Comparison of ENCODE assay signal across 24 cellular contexts in genomic region chr7:43664681-43665080, GRCh38.
A peak's percentile ranks its signal among the peaks of the same experiment; 100 is the strongest.
DNase-seq lines count a peak whose midpoint lies in the region; ATAC-seq, FAIRE-seq and TF ChIP-seq lines count a peak whose summit lies in the region.
"Had no signal": no experiment of that assay in that cellular context is flagged by ENCODE, and none has a peak within 500 bp of the region (broad histone marks: within the 10 kb centered on the region; RNA-seq: fewer than 3 reads in every experiment).

No MANE protein-coding gene starts in this region.

- no peak overlapping the region for H3K4ac ChIP-seq in neuronal stem cell (ENCODE audit: low read length)

- no peak overlapping the region for H3K23ac ChIP-seq in neuronal stem cell (ENCODE audit: low read depth, low read length, poor library complexity)

- H3K4me2 ChIP-seq in neuronal stem cell (ENCODE audit: insufficient read depth, low read length, poor library complexity, severe bottlenecking): no peak overlapping the region

- H2BK12ac ChIP-seq in neuronal stem cell (ENCODE audit: low read length): no peak overlapping the region

- no peak overlapping the region for H2AK5ac ChIP-seq in neuronal stem cell (ENCODE audit: low read depth, low read length)

- H3K36me3 ChIP-seq in neuronal stem cell (replicated peaks in 1 of 2; ENCODE audit: control insufficient read depth in 2 of 2, insufficient read depth in 2 of 2, low read length in 2 of 2): peaks cover 3 to 24% of the 10 kb centered on the region in 2 donors
- H3K36me3 ChIP-seq: tibial nerve had no signal

- CTCF ChIA-PET in activated CD8-positive, alpha-beta T cell treated with anti-CD3 and anti-CD28 coated beads for 36 hours (lab: Charles Lee): interaction anchor here (0.9 to 3.8 kb wide), 3 partner anchors 20 to 82 kb away, joined by 3 to 18 read pairs (median 4); partner anchors contain the start of gene STK17A
- CTCF ChIA-PET in activated CD8-positive, alpha-beta T cell treated with anti-CD3 and anti-CD28 coated beads, Interleukin-2, amount 10 ng/mL, durations not matched to agents 7 days and 5 days (lab: Charles Lee): interaction anchor here (1.0 to 1.4 kb wide), 3 partner anchors 25 to 82 kb away, joined by 3 to 5 read pairs (median 3); partner anchors contain the start of gene STK17A

- peaks cover 3% of the 10 kb centered on the region for H3K79me1 ChIP-seq in neuronal stem cell (ENCODE audit: low read depth, low read length)

- FAIRE-seq in GM18507 (lab: Jason Lieb, UNC): peak; percentile 9
- FAIRE-seq: bronchial epithelial cell had no signal

- H3K9me3 ChIP-seq in neuronal stem cell (replicated peaks in 1 of 2; ENCODE audit: control insufficient read depth in 2 of 2, insufficient read depth in 1 of 2, low read depth in 1 of 2, low read length in 2 of 2): peaks cover 2 to 28% of the 10 kb centered on the region in 2 donors
- H3K9me3 ChIP-seq: tibial nerve had no signal

- H3K4me1 ChIP-seq in neuronal stem cell (ENCODE audit: control insufficient read depth in 2 of 2, insufficient read depth in 1 of 2, low read depth in 1 of 2, low read length in 2 of 2): no peaks in the 10 kb centered on the region

- no CpG with 5 or more reads among the region's 1 CpG for WGBS in neuronal stem cell (ENCODE audit: extremely low coverage in 2 of 2, insufficient read length in 2 of 2, insufficient replicate concordance in 1 of 2), 2 donors

- peaks cover 64% of the 10 kb centered on the region for H3K36me3 Mint-ChIP-seq in activated CD8-positive, alpha-beta T cell treated with anti-CD3 and anti-CD28 coated beads for 36 hours (ENCODE audit: low read depth)
- H3K36me3 Mint-ChIP-seq in activated CD8-positive, alpha-beta T cell treated with anti-CD3 and anti-CD28 coated beads, Interleukin-2, amount 10 ng/mL, durations not matched to agents 7 days and 5 days (ENCODE audit: low read depth): peaks cover 61% of the 10 kb centered on the region
- H3K36me3 Mint-ChIP-seq in activated T-helper 1 cell treated with anti-CD3 and anti-CD28 coated beads, Interleukin-12 subunit alpha, Interleukin-12 subunit beta, Interleukin-2, Interleukin-4 antibody, amounts not matched to agents 30 ng/mL and 10 ng/mL and 1 ng/mL, durations not matched to agents 14 hours and 24 hours and 36 hours (ENCODE audit: low read depth): peaks cover 42% of the 10 kb centered on the region
- H3K36me3 Mint-ChIP-seq in naive B cell: peaks cover 38 to 46% of the 10 kb centered on the region in 2 donors

- peak overlapping the region; percentile 48 for H3K27ac Mint-ChIP-seq in activated CD8-positive, alpha-beta T cell treated with anti-CD3 and anti-CD28 coated beads for 36 hours
- H3K27ac Mint-ChIP-seq in activated CD8-positive, alpha-beta T cell treated with anti-CD3 and anti-CD28 coated beads, Interleukin-2, amount 10 ng/mL, durations not matched to agents 7 days and 5 days: no peak overlapping the region
- peak overlapping the region; percentile 44 for H3K27ac Mint-ChIP-seq in activated T-helper 1 cell treated with anti-CD3 and anti-CD28 coated beads, Interleukin-12 subunit alpha, Interleukin-12 subunit beta, Interleukin-2, Interleukin-4 antibody, amounts not matched to agents 30 ng/mL and 10 ng/mL and 1 ng/mL, durations not matched to agents 14 hours and 24 hours and 36 hours
- peak overlapping the region in 4 of 6 donors; percentile 53 to 94 (median 66) for H3K27ac Mint-ChIP-seq in naive B cell
- H3K27ac Mint-ChIP-seq: T-helper 1 cell treated with Interleukin-12 subunit alpha and Interleukin-12 subunit beta and Interleukin-4 antibody, amounts not matched to agents 30 μg/mL and 1 μg/mL, for 36 hours had no signal

- H2BK15ac ChIP-seq in neuronal stem cell (ENCODE audit: low read length): no peak overlapping the region

- H3K4me3 Mint-ChIP-seq in activated CD8-positive, alpha-beta T cell treated with anti-CD3 and anti-CD28 coated beads for 36 hours: no peak overlapping the region
- H3K4me3 Mint-ChIP-seq in activated CD8-positive, alpha-beta T cell treated with anti-CD3 and anti-CD28 coated beads, Interleukin-2, amount 10 ng/mL, durations not matched to agents 7 days and 5 days: no peak overlapping the region
- H3K4me3 Mint-ChIP-seq in activated T-helper 1 cell treated with anti-CD3 and anti-CD28 coated beads, Interleukin-12 subunit alpha, Interleukin-12 subunit beta, Interleukin-2, Interleukin-4 antibody, amounts not matched to agents 30 ng/mL and 10 ng/mL and 1 ng/mL, durations not matched to agents 14 hours and 24 hours and 36 hours: no peak overlapping the region
- H3K4me3 Mint-ChIP-seq in naive B cell: peak overlapping the region in 1 of 8 donors; percentile 16
- H3K4me3 Mint-ChIP-seq: memory B cell; T-helper 1 cell treated with Interleukin-12 subunit alpha and Interleukin-12 subunit beta and Interleukin-4 antibody, amounts not matched to agents 30 μg/mL and 1 μg/mL, for 36 hours had no signal

- H2AFZ ChIP-seq in neuronal stem cell (ENCODE audit: low read length): no peak overlapping the region

- H2BK120ac ChIP-seq in neuronal stem cell (ENCODE audit: low read depth, low read length): no peak overlapping the region

- H3K9ac ChIP-seq in neuronal stem cell (ENCODE audit: low read depth, low read length, poor library complexity): no peak overlapping the region

- DNase-seq in activated CD8-positive, alpha-beta T cell treated with anti-CD3 and anti-CD28 coated beads for 36 hours: no peak
- no peak for DNase-seq in activated CD8-positive, alpha-beta T cell treated with anti-CD3 and anti-CD28 coated beads, Interleukin-2, amount 10 ng/mL, durations not matched to agents 7 days and 5 days
- DNase-seq in GM18507 (ENCODE audit: extremely low spot score, insufficient read length, low read depth) (no peak), naive B cell (no peak), NCI-H1436 treated with DMSO at 0.1 percent for 48 hours (lab: John Stamatoyannopoulos, UW) (no peak), NCI-H146 (lab: John Stamatoyannopoulos, UW) (no peak), neuronal stem cell (ENCODE audit: low spot score) (no peak)
- no peak for DNase-seq in activated T-helper 1 cell treated with anti-CD3 and anti-CD28 coated beads, Interleukin-12 subunit alpha, Interleukin-12 subunit beta, Interleukin-2, Interleukin-4 antibody, amounts not matched to agents 30 ng/mL and 10 ng/mL and 1 ng/mL, durations not matched to agents 14 hours and 24 hours and 36 hours (ENCODE audit: low spot score)
- DNase-seq: amniotic stem cell; Caco-2; DND-41; heart right ventricle; left cardiac atrium; NCI-H1092; NCI-H2081 treated with DMSO at 0.1 percent for 48 hours; NCI-H446 treated with DMSO at 0.1 percent for 48 hours; SHP77 treated with DMSO at 0.1 percent for 48 hours; spleen; stimulated activated CD4-positive, alpha-beta T cell treated with anti-CD3 and anti-CD28 coated beads, Interleukin-4, amount 100 ng/mL, for 1 hour; stimulated activated naive CD8-positive, alpha-beta T cell treated with anti-CD3 and anti-CD28 coated beads, Interleukin-15, Interleukin-2, amounts not matched to agents 100 U/mL and 50 U/mL, for 24 hours had no signal

- no peaks in the 10 kb centered on the region for H3K27me3 Mint-ChIP-seq in activated CD8-positive, alpha-beta T cell treated with anti-CD3 and anti-CD28 coated beads for 36 hours
- H3K27me3 Mint-ChIP-seq in activated CD8-positive, alpha-beta T cell treated with anti-CD3 and anti-CD28 coated beads, Interleukin-2, amount 10 ng/mL, durations not matched to agents 7 days and 5 days (ENCODE audit: low read depth): no peaks in the 10 kb centered on the region
- no peaks in the 10 kb centered on the region for H3K27me3 Mint-ChIP-seq in activated T-helper 1 cell treated with anti-CD3 and anti-CD28 coated beads, Interleukin-12 subunit alpha, Interleukin-12 subunit beta, Interleukin-2, Interleukin-4 antibody, amounts not matched to agents 30 ng/mL and 10 ng/mL and 1 ng/mL, durations not matched to agents 14 hours and 24 hours and 36 hours (ENCODE audit: insufficient read depth)
- no peaks in the 10 kb centered on the region for H3K27me3 Mint-ChIP-seq in naive B cell
- H3K27me3 Mint-ChIP-seq: memory B cell had no signal

- H4K8ac ChIP-seq in neuronal stem cell (ENCODE audit: low read depth, low read length): no peak overlapping the region

- no peak overlapping the region for H3K14ac ChIP-seq in neuronal stem cell (ENCODE audit: low read length)

- no peak overlapping the region for H2BK5ac ChIP-seq in neuronal stem cell (ENCODE audit: low read length)

- peaks cover 21% of the 10 kb centered on the region for H3K9me3 Mint-ChIP-seq in activated CD8-positive, alpha-beta T cell treated with anti-CD3 and anti-CD28 coated beads for 36 hours
- H3K9me3 Mint-ChIP-seq in activated CD8-positive, alpha-beta T cell treated with anti-CD3 and anti-CD28 coated beads, Interleukin-2, amount 10 ng/mL, durations not matched to agents 7 days and 5 days (ENCODE audit: insufficient read depth): peaks cover 17% of the 10 kb centered on the region
- H3K9me3 Mint-ChIP-seq in activated T-helper 1 cell treated with anti-CD3 and anti-CD28 coated beads, Interleukin-12 subunit alpha, Interleukin-12 subunit beta, Interleukin-2, Interleukin-4 antibody, amounts not matched to agents 30 ng/mL and 10 ng/mL and 1 ng/mL, durations not matched to agents 14 hours and 24 hours and 36 hours: peaks cover 19% of the 10 kb centered on the region
- H3K9me3 Mint-ChIP-seq in naive B cell: peaks cover 3 to 41% (median 24%) of the 10 kb centered on the region in 7 donors

- peaks cover 65% of the 10 kb centered on the region for H3K4me1 Mint-ChIP-seq in activated CD8-positive, alpha-beta T cell treated with anti-CD3 and anti-CD28 coated beads for 36 hours (ENCODE audit: low read depth)
- H3K4me1 Mint-ChIP-seq in activated CD8-positive, alpha-beta T cell treated with anti-CD3 and anti-CD28 coated beads, Interleukin-2, amount 10 ng/mL, durations not matched to agents 7 days and 5 days (ENCODE audit: low read depth): peaks cover 41% of the 10 kb centered on the region
- peaks cover 50% of the 10 kb centered on the region for H3K4me1 Mint-ChIP-seq in activated T-helper 1 cell treated with anti-CD3 and anti-CD28 coated beads, Interleukin-12 subunit alpha, Interleukin-12 subunit beta, Interleukin-2, Interleukin-4 antibody, amounts not matched to agents 30 ng/mL and 10 ng/mL and 1 ng/mL, durations not matched to agents 14 hours and 24 hours and 36 hours (ENCODE audit: low read depth)
- H3K4me1 Mint-ChIP-seq in naive B cell: peaks cover 41 to 61% (median 51%) of the 10 kb centered on the region in 3 donors

- intact Hi-C loops in activated CD8-positive, alpha-beta T cell treated with anti-CD3 and anti-CD28 coated beads for 36 hours (cut with micrococcal nuclease): no loop called here
- intact Hi-C loops in activated T-helper 1 cell treated with anti-CD3 and anti-CD28 coated beads, Interleukin-12 subunit alpha, Interleukin-12 subunit beta, Interleukin-2, Interleukin-4 antibody, amounts not matched to agents 30 ng/mL and 10 ng/mL and 1 ng/mL, durations not matched to agents 14 hours and 24 hours and 36 hours (cut with micrococcal nuclease): loop anchor here (10.0 kb wide), 2 partner anchors 590 to 1780 kb away; no protein-coding TSS in a partner anchor

- H4K91ac ChIP-seq in neuronal stem cell (ENCODE audit: low read depth, low read length, poor library complexity): no peak overlapping the region

- TF ChIP-seq CTCF in activated CD8-positive, alpha-beta T cell treated with anti-CD3 and anti-CD28 coated beads for 36 hours (IDR thresholded peaks at IDR 0.05): no peak

- no peak overlapping the region for H3K4me3 ChIP-seq in neuronal stem cell (ENCODE audit: low read length in 2 of 2)
- H3K4me3 ChIP-seq: heart right ventricle, spleen, tibial nerve had no signal

- POLR2A ChIA-PET in activated CD8-positive, alpha-beta T cell treated with anti-CD3 and anti-CD28 coated beads for 36 hours (lab: Charles Lee): interaction anchor here (1.1 to 1.8 kb wide), 4 partner anchors 15 to 64 kb away, joined by 3 to 10 read pairs (median 4); partner anchors contain the start of gene COA1
- POLR2A ChIA-PET in activated CD8-positive, alpha-beta T cell treated with anti-CD3 and anti-CD28 coated beads, Interleukin-2, amount 10 ng/mL, durations not matched to agents 7 days and 5 days (lab: Charles Lee): interaction anchor here (1.0 to 2.9 kb wide), 2 partner anchors 16 to 82 kb away, joined by 3 to 8 read pairs; partner anchors contain the start of gene STK17A

- H3K27ac ChIP-seq in neuronal stem cell (replicated peaks; ENCODE audit: low read length): no peak overlapping the region
- H3K27ac ChIP-seq: heart right ventricle, tibial nerve had no signal

- ATAC-seq in activated CD8-positive, alpha-beta T cell treated with anti-CD3 and anti-CD28 coated beads for 36 hours: no peak
- no peak for ATAC-seq in activated CD8-positive, alpha-beta T cell treated with anti-CD3 and anti-CD28 coated beads, Interleukin-2, amount 10 ng/mL, durations not matched to agents 7 days and 5 days
- ATAC-seq in naive B cell (ENCODE audit: low read depth in 2 of 2): no peak
- ATAC-seq: heart right ventricle; left cardiac atrium; stimulated activated naive CD8-positive, alpha-beta T cell treated with anti-CD3 and anti-CD28 coated beads, Interleukin-15, Interleukin-2, amounts not matched to agents 100 U/mL and 50 U/mL, for 24 hours had no signal

- no peaks in the 10 kb centered on the region for H3K27me3 ChIP-seq in neuronal stem cell (ENCODE audit: control insufficient read depth in 3 of 3, insufficient read depth in 3 of 3, low read depth in 1 of 3, low read length in 3 of 3)
- H3K27me3 ChIP-seq: heart right ventricle, spleen, tibial nerve had no signal

- no peak overlapping the region for H3K18ac ChIP-seq in neuronal stem cell (ENCODE audit: low read length)
